In genomic region chr1:178659789-178660208, GRCh38 we compare ENCODE assay signal across 14 cellular contexts.
A peak's percentile ranks its signal among the peaks of the same experiment; 100 is the strongest.
DNase-seq lines count a peak whose midpoint lies in the region; ATAC-seq and TF ChIP-seq lines count a peak whose summit lies in the region.
"Had no signal": no experiment of that assay in that cellular context is flagged by ENCODE, and none has a peak within 500 bp of the region (broad histone marks: within the 10 kb centered on the region; RNA-seq: fewer than 3 reads in every experiment).

No MANE protein-coding gene starts in this region.

- DNase-seq in left lung (no peak), left colon (no peak), DMS53 treated with DMSO at 0.1 percent for 48 hours (lab: John Stamatoyannopoulos, UW; ENCODE audit: unreplicated experiment) (no peak)
- DNase-seq in stimulated activated CD8-positive, alpha-beta memory T cell treated with anti-CD3 and anti-CD28 coated beads, Interleukin-4, amount 100 ng/mL, for 48 hours: no peak
- DNase-seq: activated CD4-positive, alpha-beta T cell treated with anti-CD3 and anti-CD28 coated beads, Interleukin-2, amount 10 ng/mL, durations not matched to agents 7 days and 5 days; dermis blood vessel endothelial cell; H9; NCI-H226; right cardiac atrium had no signal

- TF ChIP-seq CTCF in left lung (IDR thresholded peaks at IDR 0.05): no peak

- no peaks in the 10 kb centered on the region for H3K9me3 ChIP-seq in left lung
- H3K9me3 ChIP-seq: SJSA1, vagina had no signal

- no peak overlapping the region for H3K4me3 ChIP-seq in left lung
- H3K4me3 ChIP-seq: SJSA1, vagina had no signal

- H3K27me3 ChIP-seq in left lung: no peaks in the 10 kb centered on the region
- H3K27me3 ChIP-seq: SJSA1, vagina had no signal

- no peaks in the 10 kb centered on the region for H3K4me1 ChIP-seq in left lung
- H3K4me1 ChIP-seq: vagina had no signal

- peak; percentile 41 for ATAC-seq in GM19025 (IDR thresholded peaks at IDR 0.05; ENCODE audit: low read depth, unreplicated experiment)
- peak; percentile 57 for ATAC-seq in GM21825 (IDR thresholded peaks at IDR 0.05; ENCODE audit: unreplicated experiment)
- peak; percentile 68 for ATAC-seq in HG03354 (IDR thresholded peaks at IDR 0.05; ENCODE audit: poor library complexity, severe bottlenecking, unreplicated experiment)
- no peak for ATAC-seq in left lung
- ATAC-seq in left colon: no peak
- ATAC-seq: right cardiac atrium had no signal

- H3K27ac ChIP-seq in left lung: no peak overlapping the region
- H3K27ac ChIP-seq: SJSA1, vagina had no signal

- no peaks in the 10 kb centered on the region for H3K36me3 ChIP-seq in left lung
- H3K36me3 ChIP-seq: SJSA1, vagina had no signal

- intact Hi-C loops in left lung (cut with DNase I): no loop called here
- intact Hi-C loops in left colon (cut with DNase I, micrococcal nuclease): no loop called here

Comparison
In these comparisons a context has a peak if more than half of its experiments do, and no peak if none do; other contexts are left out.
1. ATAC-seq: peak in GM19025 (single experiment), GM21825 (single experiment) and HG03354 (single experiment); none in left lung (single experiment) and left colon (single experiment).